12 cellular contexts compared by ENCODE assay signal in genomic region chr6:75524322-75524972, GRCh38. TPM values are rescaled to one million over a fixed set of nuclear protein-coding genes. Genes with fewer than 3 reads are reported as not detected.
DNase-seq lines count a peak whose midpoint lies in the region; ATAC-seq, FAIRE-seq and TF ChIP-seq lines count a peak whose summit lies in the region.
"Had no signal": no experiment of that assay in that cellular context is flagged by ENCODE, and none has a peak within 500 bp of the region (broad histone marks: within the 10 kb centered on the region; RNA-seq: fewer than 3 reads in every experiment).

No MANE protein-coding gene starts in this region.

- DNase-seq in left cardiac atrium (no peak), Right ventricle myocardium inferior (ENCODE audit: missing footprints) (no peak), astrocyte (ENCODE audit: low read depth) (peak; percentile 96), HepG2 (ENCODE audit: low spot score) (peak; percentile 95)
- no peak for DNase-seq in naive thymus-derived CD4-positive, alpha-beta T cell
- no peak for DNase-seq in activated CD8-positive, alpha-beta memory T cell treated with anti-CD3 and anti-CD28 coated beads, Interleukin-2, amount 50 U/mL, for 48 hours
- no peak for DNase-seq in effector memory CD8-positive, alpha-beta T cell
- DNase-seq: activated CD4-positive, alpha-beta memory T cell treated with anti-CD3 and anti-CD28 coated beads, Interleukin-2, amount 10 ng/mL, durations not matched to agents 7 days and 5 days; CD4-positive, alpha-beta T cell; heart left ventricle; NCI-H187 treated with DMSO at 0.1 percent for 48 hours had no signal

- H3K9me3 Mint-ChIP-seq in astrocyte (ENCODE audit: unreplicated experiment), result no peaks in the 10 kb centered on the region
- H3K9me3 Mint-ChIP-seq in naive thymus-derived CD4-positive, alpha-beta T cell, result no peaks in the 10 kb centered on the region
- H3K9me3 Mint-ChIP-seq in effector memory CD8-positive, alpha-beta T cell, result no peaks in the 10 kb centered on the region
- H3K9me3 Mint-ChIP-seq: activated CD4-positive, alpha-beta memory T cell treated with anti-CD3 and anti-CD28 coated beads, Interleukin-2, amount 10 ng/mL, durations not matched to agents 7 days and 5 days; CD4-positive, alpha-beta T cell had no signal

- H3K27me3 Mint-ChIP-seq in astrocyte (ENCODE audit: low read depth, unreplicated experiment), result no peaks in the 10 kb centered on the region
- H3K27me3 Mint-ChIP-seq in naive thymus-derived CD4-positive, alpha-beta T cell, result peaks cover 7 to 29% (median 23%) of the 10 kb centered on the region in 5 donors
- H3K27me3 Mint-ChIP-seq in effector memory CD8-positive, alpha-beta T cell, result peaks cover 7 to 9% of the 10 kb centered on the region in 2 donors

- H3K4me3 ChIP-seq in astrocyte (ENCODE audit: insufficient read depth, low read depth, low read length) (peak overlapping the region; percentile 38), HepG2 (replicated peaks in 1 of 3; ENCODE audit: insufficient read depth in 1 of 3, low read depth in 2 of 3, low read length in 3 of 3) (peak overlapping the region in 1 of 3 experiments; percentile 19; a peak in 2 of 6 replicates)
- no peak overlapping the region for H3K4me3 ChIP-seq in naive thymus-derived CD4-positive, alpha-beta T cell (ENCODE audit: low read length)

- POLR2A ChIA-PET in HepG2 (lab: Yijun Ruan, JAX), result interaction anchor here (0.6 to 1.0 kb wide), 4 partner anchors 21 to 281 kb away, joined by 3 to 5 read pairs (median 3); partner anchors contain the start of genes COX7A2, SENP6 and TMEM30A
- POLR2A ChIA-PET in naive thymus-derived CD4-positive, alpha-beta T cell (lab: Charles Lee), result no interaction called here

- H3K27ac ChIP-seq in astrocyte (ENCODE audit: low read depth, low read length), result peak overlapping the region; percentile 26
- H3K27ac ChIP-seq in HepG2 (ENCODE audit: extremely low read length, insufficient read depth, low read length), result no peak overlapping the region
- no peak overlapping the region for H3K27ac ChIP-seq in naive thymus-derived CD4-positive, alpha-beta T cell (ENCODE audit: low read depth, low read length)
- H3K27ac ChIP-seq: heart left ventricle had no signal

- WGBS in HepG2 (ENCODE audit: low lambda C conversion rate), result under 1% methylated on average over 9 of the region's 9 CpGs

- FAIRE-seq in astrocyte (lab: Jason Lieb, UNC), result peak; percentile 97
- peak; percentile 98 for FAIRE-seq in HepG2 (lab: Jason Lieb, UNC)

- no peak overlapping the region for H3K27ac Mint-ChIP-seq in astrocyte (ENCODE audit: unreplicated experiment)
- no peak overlapping the region for H3K27ac Mint-ChIP-seq in naive thymus-derived CD4-positive, alpha-beta T cell
- no peak overlapping the region for H3K27ac Mint-ChIP-seq in effector memory CD8-positive, alpha-beta T cell
- H3K27ac Mint-ChIP-seq: activated CD4-positive, alpha-beta memory T cell treated with anti-CD3 and anti-CD28 coated beads, Interleukin-2, amount 10 ng/mL, durations not matched to agents 7 days and 5 days; CD4-positive, alpha-beta T cell had no signal

- intact Hi-C loops in left cardiac atrium (cut with DNase I) (loop anchor here in 1 of 2 donors (10.0 kb wide), 1 partner anchor 260 kb away; no protein-coding TSS in a partner anchor), Right ventricle myocardium inferior (cut with DNase I) (no loop called here), HepG2 (cut with micrococcal nuclease; ENCODE audit: unreplicated experiment) (loop anchor here (2.0 kb wide), 1 partner anchor 76 kb away; the partner anchor contains the start of gene SENP6)
- intact Hi-C loops in naive thymus-derived CD4-positive, alpha-beta T cell (cut with micrococcal nuclease), result no loop called here

- H2AFZ ChIP-seq in astrocyte (ENCODE audit: low read depth, low read length), result no peak overlapping the region
- H2AFZ ChIP-seq in HepG2 (ENCODE audit: low read length), result no peak overlapping the region

- no peaks in the 10 kb centered on the region for H4K20me1 ChIP-seq in astrocyte (ENCODE audit: insufficient read depth, low read length)
- no peaks in the 10 kb centered on the region for H4K20me1 ChIP-seq in HepG2 (ENCODE audit: insufficient read depth, low read length)

- H3K27me3 ChIP-seq in astrocyte (ENCODE audit: insufficient read depth, low read length) (peaks cover 3% of the 10 kb centered on the region), HepG2 (ENCODE audit: control insufficient read depth in 1 of 2, insufficient read depth in 2 of 2, low read length in 2 of 2) (no peaks in the 10 kb centered on the region)
- peaks cover 0 to 3% of the 10 kb centered on the region in 2 donors for H3K27me3 ChIP-seq in naive thymus-derived CD4-positive, alpha-beta T cell (ENCODE audit: control insufficient read depth in 2 of 2, insufficient read depth in 2 of 2, low read length in 2 of 2)
- H3K27me3 ChIP-seq: heart left ventricle had no signal

- BruUV-seq in HepG2 (replicated peaks; lab: Mats Ljungman, UMichigan), result no TSS peak

- H3K9me3 ChIP-seq in astrocyte (ENCODE audit: insufficient read depth, low read depth, low read length), result no peaks in the 10 kb centered on the region
- H3K9me3 ChIP-seq in HepG2 (ENCODE audit: low read length), result 0 out of 2 replicates have a peak, but pooled peaks cover 3% of the 10 kb centered on the region
- H3K9me3 ChIP-seq in naive thymus-derived CD4-positive, alpha-beta T cell (ENCODE audit: control insufficient read depth in 2 of 3, low read length in 3 of 3), result no peaks in the 10 kb centered on the region
- H3K9me3 ChIP-seq: heart left ventricle had no signal

- H3K4me3 Mint-ChIP-seq in astrocyte (ENCODE audit: unreplicated experiment), result no peak overlapping the region
- no peak overlapping the region for H3K4me3 Mint-ChIP-seq in naive thymus-derived CD4-positive, alpha-beta T cell
- no peak overlapping the region for H3K4me3 Mint-ChIP-seq in effector memory CD8-positive, alpha-beta T cell
- H3K4me3 Mint-ChIP-seq: activated CD4-positive, alpha-beta memory T cell treated with anti-CD3 and anti-CD28 coated beads, Interleukin-2, amount 10 ng/mL, durations not matched to agents 7 days and 5 days; CD4-positive, alpha-beta T cell had no signal

- no peaks in the 10 kb centered on the region for H3K36me3 ChIP-seq in astrocyte (ENCODE audit: insufficient read depth, low read length)
- H3K36me3 ChIP-seq in HepG2 (replicated peaks in 1 of 2; ENCODE audit: control insufficient read depth in 1 of 2, insufficient read depth in 2 of 2, low read length in 2 of 2), result no peaks in the 10 kb centered on the region
- no peaks in the 10 kb centered on the region for H3K36me3 ChIP-seq in naive thymus-derived CD4-positive, alpha-beta T cell (ENCODE audit: control insufficient read depth in 2 of 3, insufficient read depth in 3 of 3, low read length in 3 of 3)
- H3K36me3 ChIP-seq: heart left ventricle had no signal

- no peaks in the 10 kb centered on the region for H3K36me3 Mint-ChIP-seq in astrocyte (ENCODE audit: low read depth, unreplicated experiment)
- H3K36me3 Mint-ChIP-seq in naive thymus-derived CD4-positive, alpha-beta T cell, result no peaks in the 10 kb centered on the region
- H3K36me3 Mint-ChIP-seq in effector memory CD8-positive, alpha-beta T cell (ENCODE audit: insufficient read depth), result no peaks in the 10 kb centered on the region

- TF ChIP-seq POLR2A in HepG2 (IDR thresholded peaks at IDR 0.05; ENCODE audit: insufficient read depth in 1 of 2, low read depth in 2 of 2, low read length in 2 of 2), result no peak

- peaks cover 10% of the 10 kb centered on the region for H3K4me1 Mint-ChIP-seq in astrocyte (ENCODE audit: low read depth, unreplicated experiment)
- H3K4me1 Mint-ChIP-seq in naive thymus-derived CD4-positive, alpha-beta T cell, result no peaks in the 10 kb centered on the region
- no peaks in the 10 kb centered on the region for H3K4me1 Mint-ChIP-seq in effector memory CD8-positive, alpha-beta T cell (ENCODE audit: low read depth in 2 of 2)
- H3K4me1 Mint-ChIP-seq: activated CD4-positive, alpha-beta memory T cell treated with anti-CD3 and anti-CD28 coated beads, Interleukin-2, amount 10 ng/mL, durations not matched to agents 7 days and 5 days had no signal

- in situ Hi-C loops in HepG2 (cut with HindIII; ENCODE audit: extremely low pct_ligation_motif_present, low pct_unique_long_range_greater_than_20kb), result loop anchor here (10.0 kb wide), 1 partner anchor 240 kb away; the partner anchor contains the start of gene TMEM30A

- peak overlapping the region; percentile 72 for H3K4me2 ChIP-seq in astrocyte (ENCODE audit: low read length)
- H3K4me2 ChIP-seq in HepG2 (ENCODE audit: low read depth, low read length), result peak overlapping the region; percentile 42

- TF ChIP-seq EP300 in HepG2 (IDR thresholded peaks at IDR 0.05; ENCODE audit: low read depth in 2 of 2, low read length in 2 of 2) (peak in 1 of 2 experiments; percentile 76; a peak in 2 of 4 replicates), HepG2 (CRISPR knock-in tag; IDR thresholded peaks at IDR 0.05; ENCODE audit: borderline replicate concordance) (peak; percentile 87)

- H3K9ac ChIP-seq in astrocyte (ENCODE audit: low read length) (peak overlapping the region; percentile 20), HepG2 (ENCODE audit: insufficient read depth, low read depth, low read length) (no peak overlapping the region)

- CTCF ChIA-PET in HepG2 (lab: Yijun Ruan, JAX; ENCODE audit: low intra/inter-chr PET ratio, low total read pairs), result interaction anchor here (1.1 to 1.6 kb wide), 2 partner anchors 227 to 258 kb away, joined by 3 read pairs; no protein-coding TSS in a partner anchor
- CTCF ChIA-PET in naive thymus-derived CD4-positive, alpha-beta T cell (lab: Charles Lee), result interaction anchor here (1.0 kb wide), 2 partner anchors 18 to 258 kb away, joined by 3 read pairs; no protein-coding TSS in a partner anchor

- H3K4me1 ChIP-seq in astrocyte (ENCODE audit: insufficient read depth, low read length) (no peaks in the 10 kb centered on the region), HepG2 (ENCODE audit: insufficient read depth, low read length) (peaks cover 12% of the 10 kb centered on the region)
- no peaks in the 10 kb centered on the region for H3K4me1 ChIP-seq in naive thymus-derived CD4-positive, alpha-beta T cell (ENCODE audit: control insufficient read depth in 2 of 2, insufficient read depth in 2 of 2, low read length in 2 of 2)

- ATAC-seq in left cardiac atrium (peak; percentile 28 to 53), Right ventricle myocardium inferior (no peak), HepG2 (peak; percentile 99), HG03439 (IDR thresholded peaks at IDR 0.05; ENCODE audit: unreplicated experiment) (no peak)
- no peak for ATAC-seq in naive thymus-derived CD4-positive, alpha-beta T cell
- no peak for ATAC-seq in effector memory CD8-positive, alpha-beta T cell (replicated peaks)

- no peak for TF ChIP-seq RAD21 in HepG2 (CRISPR knock-in tag; IDR thresholded peaks at IDR 0.05)

- H3K79me2 ChIP-seq in astrocyte (ENCODE audit: insufficient read depth, low read length) (no peaks in the 10 kb centered on the region), HepG2 (ENCODE audit: insufficient read depth, low read length) (no peaks in the 10 kb centered on the region)

- TF ChIP-seq CTCF in astrocyte (IDR thresholded peaks at IDR 0.05; ENCODE audit: insufficient read depth, low read depth, low read length) (no peak), HepG2 (CRISPR knock-in tag; IDR thresholded peaks at IDR 0.05) (no peak)

RNA-seq across cellular contexts. Expression of gene FILIP1, which starts 30.8 kb away (rescaled TPM):
- total RNA-seq in left cardiac atrium, result 10 to 100 TPM; 85.8 to 86.3 TPM
- total RNA-seq in Right ventricle myocardium inferior, result 149 TPM
- 1.0 and 2.0 TPM in 2 replicates for total RNA-seq in astrocyte
- not detected in 2 replicates for total RNA-seq in HepG2 (2016; rRNA removed; fragmentation: Illumina TruSeq; extraction: Trizol)
- not detected in 2 replicates for total RNA-seq in HepG2 (2016; cell fraction: cytosol; rRNA removed; fragmentation: Illumina TruSeq; extraction: Trizol; ENCODE audit: low read depth)
- total RNA-seq in HepG2 (2016; cell fraction: insoluble cytoplasmic fraction; rRNA removed; fragmentation: Illumina TruSeq; extraction: Trizol), result not detected in 2 replicates
- not detected in 2 replicates for total RNA-seq in HepG2 (2016; cell fraction: membrane; rRNA removed; fragmentation: Illumina TruSeq; extraction: Trizol)
- total RNA-seq in HepG2 (2016; cell fraction: nucleus; rRNA removed; fragmentation: Illumina TruSeq; extraction: Trizol), result not detected in 2 replicates
- not detected in 2 replicates for polyA plus RNA-seq in HepG2 (2011; rRNA removed)
- not detected in 2 replicates for polyA plus RNA-seq in HepG2 (2011; cell fraction: cytosol; rRNA removed)
- not detected in 2 replicates for polyA plus RNA-seq in HepG2 (2011; cell fraction: nucleus; rRNA removed)
- 0.01 and 0.04 TPM in 2 replicates for polyA plus RNA-seq in HepG2 (2012)
- polyA plus RNA-seq in HepG2 (2016; cell fraction: cytosol; fragmentation: Illumina TruSeq; extraction: Trizol; ENCODE audit: low read depth), result not detected in 2 replicates
- not detected in 2 replicates for polyA plus RNA-seq in HepG2 (2016; cell fraction: insoluble cytoplasmic fraction; fragmentation: Illumina TruSeq; extraction: Trizol; ENCODE audit: low read depth)
- not detected in 2 replicates for polyA plus RNA-seq in HepG2 (2016; cell fraction: membrane; fragmentation: Illumina TruSeq; extraction: Trizol; ENCODE audit: low read depth)
- not detected in 2 replicates for polyA plus RNA-seq in HepG2 (2016; cell fraction: nucleus; fragmentation: Illumina TruSeq; extraction: Trizol; ENCODE audit: insufficient read depth, low read depth)
- polyA minus RNA-seq in HepG2 (2011; rRNA and poly(A)+ RNA removed; ENCODE audit: low replicate concordance), result not detected in 2 replicates
- polyA minus RNA-seq in HepG2 (2011; cell fraction: cytosol; rRNA and poly(A)+ RNA removed), result not detected in 2 replicates
- polyA minus RNA-seq in HepG2 (2011; cell fraction: nucleus; rRNA and poly(A)+ RNA removed), result not detected in 2 replicates
- total RNA-seq in naive thymus-derived CD4-positive, alpha-beta T cell, result under 1 TPM in 1 of 5 experiments, not detected in 4; 0.08 TPM
- polyA plus RNA-seq in naive thymus-derived CD4-positive, alpha-beta T cell, result under 1 TPM; 0.12 to 0.15 TPM
- total RNA-seq: activated CD4-positive, alpha-beta memory T cell treated with anti-CD3 and anti-CD28 coated beads, Interleukin-2, amount 10 ng/mL, durations not matched to agents 7 days and 5 days had no signal

Comparison
In these comparisons a context has a peak if more than half of its experiments do, and no peak if none do; other contexts are left out.
1. ATAC-seq: peak in left cardiac atrium (2 of 2) and HepG2 (single experiment); none in Right ventricle myocardium inferior (single experiment), naive thymus-derived CD4-positive, alpha-beta T cell (single experiment), HG03439 (single experiment) and effector memory CD8-positive, alpha-beta T cell (single experiment).
2. DNase-seq: peak in astrocyte (single experiment) and HepG2 (single experiment); none in left cardiac atrium (single experiment), Right ventricle myocardium inferior (single experiment), naive thymus-derived CD4-positive, alpha-beta T cell (0 of 9), activated CD8-positive, alpha-beta memory T cell treated with anti-CD3 and anti-CD28 coated beads, Interleukin-2, amount 50 U/mL, for 48 hours (single experiment) and effector memory CD8-positive, alpha-beta T cell (0 of 3).
3. RNA of gene FILIP1, which starts 30.8 kb away (total RNA-seq): 149 TPM in Right ventricle myocardium inferior (single experiment) and 85.8 to 86.3 TPM in left cardiac atrium; 1.0 to 2.0 TPM in astrocyte, 0.08 TPM in naive thymus-derived CD4-positive, alpha-beta T cell and not detected in HepG2; every median in the first group is over 10 times any median in the second.